In the genomic region with DNA sequence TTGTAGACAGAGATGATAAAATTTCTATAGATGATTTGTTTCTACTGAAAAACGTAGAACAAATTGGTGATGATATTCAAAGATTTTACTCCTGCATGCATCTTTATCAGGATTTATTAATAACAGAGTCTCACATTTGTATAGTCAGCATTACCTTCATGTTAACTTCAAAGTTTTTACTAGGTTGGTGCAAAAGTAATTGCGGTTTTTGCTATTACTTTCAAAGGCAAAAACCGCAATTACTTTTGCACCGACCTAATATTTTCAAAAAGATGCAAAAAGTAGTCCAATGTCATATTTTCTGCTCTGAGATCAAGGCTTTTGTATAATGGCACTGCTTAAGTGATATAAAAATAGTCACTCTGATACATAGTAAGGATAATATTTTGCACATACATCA, we compare ENCODE assay signal across 27 cellular contexts.
"Had no signal": no experiment of that assay in that cellular context is flagged by ENCODE, and none has a peak within 500 bp of the region (broad histone marks: within the 10 kb centered on the region; RNA-seq: fewer than 3 reads in every experiment).

No MANE protein-coding gene starts in this region.

- H3K27ac ChIP-seq: stomach, suprapubic skin, testis, thoracic aorta, thyroid gland, tibial artery, tibial nerve, transverse colon, upper lobe of left lung, upper lobe of right lung, uterus, vagina had no signal

- H3K9me3 ChIP-seq: stomach, suprapubic skin, testis, thoracic aorta, thyroid gland, tibial artery, tibial nerve, transverse colon, upper lobe of left lung, upper lobe of right lung, uterus, vagina had no signal

- H3K27me3 ChIP-seq: stomach, suprapubic skin, testis, thyroid gland, tibial artery, tibial nerve, transverse colon, upper lobe of left lung, upper lobe of right lung, uterus, vagina had no signal

- DNase-seq: stimulated activated CD4-positive, alpha-beta T cell treated with anti-CD3 and anti-CD28 coated beads, Interleukin-2, amount 100 ng/mL, for 48 hours; stimulated activated CD4-positive, alpha-beta T cell treated with anti-CD3 and anti-CD28 coated beads, Interleukin-4, amount 100 ng/mL, for 1 hour; stimulated activated CD4-positive, alpha-beta T cell treated with anti-CD3 and anti-CD28 coated beads, Interleukin-4, amount 100 ng/mL, for 24 hours; stimulated activated CD4-positive, alpha-beta T cell treated with anti-CD3 and anti-CD28 coated beads, Interleukin-4, amount 100 ng/mL, for 4 hours; stimulated activated CD8-positive, alpha-beta memory T cell treated with anti-CD3 and anti-CD28 coated beads, Interleukin-4, amount 100 ng/mL, for 48 hours; stimulated activated naive B cell treated with anti-CD40 and anti-IgM and Interleukin-4, amounts not matched to agents 10 μg/mL and 1 μg/mL and 100 μg/mL, for 72 hours; stimulated activated naive CD4-positive, alpha-beta T cell; stimulated activated naive CD4-positive, alpha-beta T cell treated with Interleukin-2 at 50 U/mL for 16 hours; stimulated activated naive CD8-positive, alpha-beta T cell treated with anti-CD3 and anti-CD28 coated beads, Interleukin-15, amount 100 ng/mL, for 72 hours; stimulated activated naive CD8-positive, alpha-beta T cell treated with anti-CD3 and anti-CD28 coated beads, Interleukin-15, Interleukin-2, amounts not matched to agents 100 U/mL and 50 U/mL, for 24 hours; stomach; substantia nigra; testis; thyroid gland; tibial artery; transverse colon; trophoblast cell; upper lobe of left lung; upper lobe of right lung; uterus had no signal

- FAIRE-seq: urothelium cell line had no signal

- H3K4me3 ChIP-seq: stomach, suprapubic skin, testis, thoracic aorta, thyroid gland, tibial artery, tibial nerve, transverse colon, upper lobe of left lung, upper lobe of right lung, uterus, vagina had no signal

- H3K36me3 ChIP-seq: stomach, suprapubic skin, thoracic aorta, thyroid gland, tibial artery, tibial nerve, transverse colon, upper lobe of left lung, upper lobe of right lung, uterus, vagina had no signal

- ATAC-seq: stimulated activated effector memory CD8-positive, alpha-beta T cell treated with anti-CD3 and anti-CD28 coated beads, Interleukin-12 subunit alpha, Interleukin-12 subunit beta, amount 100 ng/mL, for 72 hours; stimulated activated memory B cell treated with anti-CD40 and anti-IgM and Interleukin-4, amounts not matched to agents 10 μg/mL and 1 μg/mL and 100 μg/mL, for 72 hours; stimulated activated naive B cell treated with anti-CD40 and anti-IgM and Interleukin-4, amounts not matched to agents 10 μg/mL and 1 μg/mL and 100 μg/mL, for 72 hours; stimulated activated naive CD8-positive, alpha-beta T cell treated with anti-CD3 and anti-CD28 coated beads, Interleukin-15, amount 100 ng/mL, for 72 hours; stimulated activated naive CD8-positive, alpha-beta T cell treated with anti-CD3 and anti-CD28 coated beads, Interleukin-15, Interleukin-2, amounts not matched to agents 100 U/mL and 50 U/mL, for 24 hours; upper lobe of right lung had no signal

- H3K4me1 ChIP-seq: stomach, suprapubic skin, testis, thyroid gland, tibial artery, tibial nerve, transverse colon, upper lobe of left lung, upper lobe of right lung, uterus, vagina had no signal
